1 cellular context compared by ENCODE assay signal in genomic region chr9:34400275-34400674, GRCh38.
TF ChIP-seq lines count a peak whose summit lies in the region.

No MANE protein-coding gene starts in this region.

TF ChIP-seq in SK-N-SH, 30 proteins besides CTCF, POLR2A, EP300 and RAD21 (continued from another document):
- no peak for TF ChIP-seq NFIC (IDR thresholded peaks at IDR 0.05; ENCODE audit: borderline replicate concordance)
